Comparison of ENCODE assay signal across 11 cellular contexts in the genomic region with DNA sequence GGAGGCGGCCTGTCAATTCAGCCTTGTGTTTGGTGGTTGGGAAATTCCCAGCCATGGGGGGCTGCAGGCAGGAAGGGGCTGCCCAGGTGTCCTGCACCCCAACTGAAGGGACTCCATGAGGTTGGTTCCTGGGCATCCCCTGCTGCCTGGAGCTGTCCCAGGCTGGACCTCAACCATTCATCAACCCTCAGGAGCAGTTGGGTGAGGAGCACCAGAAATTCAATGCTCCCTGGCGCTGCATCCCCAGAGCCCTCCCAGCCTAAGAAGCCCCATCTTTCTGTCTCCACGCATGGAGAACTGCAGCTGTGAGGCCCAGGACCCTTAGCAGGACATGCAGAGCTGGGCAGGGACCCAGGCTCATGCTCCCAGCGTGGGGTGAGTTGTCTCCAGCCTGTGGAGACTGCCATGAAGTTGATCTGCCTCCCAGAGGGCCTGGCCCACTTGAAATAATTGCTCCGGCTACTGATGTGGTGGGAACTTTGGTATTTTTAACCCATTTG. TPM values are rescaled to one million over a fixed set of nuclear protein-coding genes. Genes with fewer than 3 reads are reported as not detected.
A peak's percentile ranks its signal among the peaks of the same experiment; 100 is the strongest.
DNase-seq lines count a peak whose midpoint lies in the region; ATAC-seq and TF ChIP-seq lines count a peak whose summit lies in the region.
"Had no signal": no experiment of that assay in that cellular context is flagged by ENCODE, and none has a peak within 500 bp of the region (broad histone marks: within the 10 kb centered on the region; RNA-seq: fewer than 3 reads in every experiment).

No MANE protein-coding gene starts in this region.

- DNase-seq in cardiac muscle cell (ENCODE audit: low read depth in 1 of 2, low spot score in 1 of 2), result no peak
- no peak for DNase-seq in left ventricle myocardium superior
- peak in 5 of 61 donors; percentile 40 to 75 (median 62) for DNase-seq in caudate nucleus (lab: John Stamatoyannopoulos, UW)
- DNase-seq in uterus, result no peak
- DNase-seq in DMS153 (lab: John Stamatoyannopoulos, UW), result no peak
- no peak for DNase-seq in MV-4-11 (lab: John Stamatoyannopoulos, UW)
- no peak for DNase-seq in left lobe of liver (ENCODE audit: low spot score)
- DNase-seq: activated T-cell treated with anti-CD3 and anti-CD28 coated beads for 4 hours had no signal

- no peaks in the 10 kb centered on the region for H3K27me3 ChIP-seq in cardiac muscle cell
- H3K27me3 ChIP-seq in mucosa of stomach (ENCODE audit: control insufficient read depth, insufficient read depth, low read length), result no peaks in the 10 kb centered on the region
- no peaks in the 10 kb centered on the region for H3K27me3 ChIP-seq in uterus

- TF ChIP-seq CTCF in cardiac muscle cell (IDR thresholded peaks at IDR 0.05; ENCODE audit: low read depth, low read length) (no peak), uterus (IDR thresholded peaks at IDR 0.05) (no peak)

- H3K4me1 ChIP-seq in cardiac muscle cell (ENCODE audit: low read depth) (peaks cover 34% of the 10 kb centered on the region), mucosa of stomach (ENCODE audit: control insufficient read depth, insufficient read depth, low read length) (peaks cover 47% of the 10 kb centered on the region), uterus (peaks cover 7 to 28% of the 10 kb centered on the region in 2 donors)

- H3K27ac ChIP-seq in cardiac muscle cell (peak overlapping the region; percentile 97), caudate nucleus (ENCODE audit: low read depth, low read length) (peak overlapping the region; percentile 100), uterus (peak overlapping the region; percentile 97 to 99)

- H3K4me3 ChIP-seq in cardiac muscle cell (no peak overlapping the region), mucosa of stomach (ENCODE audit: low read length) (no peak overlapping the region), uterus (peak overlapping the region; percentile 48 to 51)

- ATAC-seq in left ventricle myocardium superior (no peak), left lobe of liver (no peak)

- peaks cover 23% of the 10 kb centered on the region for H3K36me3 ChIP-seq in cardiac muscle cell
- peaks cover 8% of the 10 kb centered on the region for H3K36me3 ChIP-seq in mucosa of stomach (ENCODE audit: control insufficient read depth, insufficient read depth, low read length)
- no peaks in the 10 kb centered on the region for H3K36me3 ChIP-seq in uterus

- intact Hi-C loops in left ventricle myocardium superior (cut with micrococcal nuclease) (no loop called here), uterus (cut with DNase I; ENCODE audit: low total_unique reads) (no loop called here)

- no peaks in the 10 kb centered on the region for H3K9me3 ChIP-seq in cardiac muscle cell (ENCODE audit: low read depth)
- H3K9me3 ChIP-seq in mucosa of stomach (ENCODE audit: control insufficient read depth, low read length), result no peaks in the 10 kb centered on the region
- H3K9me3 ChIP-seq in uterus, result no peaks in the 10 kb centered on the region

- TF ChIP-seq POLR2A in uterus (IDR thresholded peaks at IDR 0.05), result no peak

- H3K9ac ChIP-seq in mucosa of stomach (ENCODE audit: low read length), result peak overlapping the region; percentile 88

RNA-seq across cellular contexts. Expression of a gene that starts 8.0 kb away (rescaled TPM):
- 16.7 and 25.9 TPM in 2 replicates for total RNA-seq in cardiac muscle cell
- 20.6 and 23.1 TPM in 2 replicates for polyA plus RNA-seq in cardiac muscle cell
- 20.6 TPM for total RNA-seq in left ventricle myocardium superior
- 100 to 1,000 TPM in 1 of 4 donors, 10 to 100 TPM in 3; 24.1 to 113 (median 77.2) TPM for total RNA-seq in uterus
- total RNA-seq in left lobe of liver, result 5.7 TPM
- polyA plus RNA-seq: CD4-positive, alpha-beta memory T cell had no signal

RNA-seq across cellular contexts. Expression of a gene that starts 17.9 kb away (rescaled TPM):
- total RNA-seq in cardiac muscle cell (26.4 and 29.2 TPM in 2 replicates), left ventricle myocardium superior (31.6 TPM), uterus (1 to 10 TPM in 1 of 4 donors, under 1 TPM in 1, not detected in 2; 0.90 to 1.5 TPM), left lobe of liver (not detected)
- polyA plus RNA-seq in cardiac muscle cell, result 16.4 and 18.1 TPM in 2 replicates
- total RNA-seq: CD4-positive, alpha-beta memory T cell; kidney epithelial cell had no signal

RNA-seq across cellular contexts. Expression of a gene that starts 25.0 kb away (rescaled TPM):
- total RNA-seq in cardiac muscle cell, result 160 and 179 TPM in 2 replicates
- 255 and 285 TPM in 2 replicates for polyA plus RNA-seq in cardiac muscle cell
- 137 TPM for total RNA-seq in left ventricle myocardium superior
- 100 to 1,000 TPM; 123 to 325 (median 173) TPM for total RNA-seq in uterus
- total RNA-seq in left lobe of liver, result 115 TPM

RNA-seq across cellular contexts. Expression of a gene that starts 31.2 kb away (rescaled TPM):
- 61.0 and 75.3 TPM in 2 replicates for total RNA-seq in cardiac muscle cell
- 106 and 110 TPM in 2 replicates for polyA plus RNA-seq in cardiac muscle cell
- total RNA-seq in left ventricle myocardium superior, result 79.3 TPM
- total RNA-seq in uterus, result 10 to 100 TPM; 14.1 to 81.5 (median 25.1) TPM
- total RNA-seq in left lobe of liver, result 63.8 TPM

RNA-seq across cellular contexts. Expression of a gene that starts 38.2 kb away (rescaled TPM):
- total RNA-seq in cardiac muscle cell (3.6 and 6.4 TPM in 2 replicates), left ventricle myocardium superior (0.92 TPM), uterus (1 to 10 TPM in 3 of 4 donors, not detected in 1; 1.9 to 3.9 (median 3.3) TPM), left lobe of liver (2.9 TPM)
- 2.4 and 6.2 TPM in 2 replicates for polyA plus RNA-seq in cardiac muscle cell

Comparison
In these comparisons a context has a peak if more than half of its experiments do, and no peak if none do; other contexts are left out.
1. H3K4me3 ChIP-seq: peak in uterus (2 of 2); none in cardiac muscle cell (single experiment) and mucosa of stomach (single experiment).
2. RNA of a gene that starts 17.9 kb away (total RNA-seq): 31.6 TPM in left ventricle myocardium superior (single experiment) and 26.4 to 29.2 TPM in cardiac muscle cell; 0.90 to 1.5 TPM in uterus and not detected in left lobe of liver (single experiment); every median in the first group is over 10 times any median in the second.
3. Peak in every context shown above with its lines, with median percentiles within 50 percentile points of each other: H3K27ac ChIP-seq.